ENCODE assay signal across 16 cellular contexts in the genomic region with DNA sequence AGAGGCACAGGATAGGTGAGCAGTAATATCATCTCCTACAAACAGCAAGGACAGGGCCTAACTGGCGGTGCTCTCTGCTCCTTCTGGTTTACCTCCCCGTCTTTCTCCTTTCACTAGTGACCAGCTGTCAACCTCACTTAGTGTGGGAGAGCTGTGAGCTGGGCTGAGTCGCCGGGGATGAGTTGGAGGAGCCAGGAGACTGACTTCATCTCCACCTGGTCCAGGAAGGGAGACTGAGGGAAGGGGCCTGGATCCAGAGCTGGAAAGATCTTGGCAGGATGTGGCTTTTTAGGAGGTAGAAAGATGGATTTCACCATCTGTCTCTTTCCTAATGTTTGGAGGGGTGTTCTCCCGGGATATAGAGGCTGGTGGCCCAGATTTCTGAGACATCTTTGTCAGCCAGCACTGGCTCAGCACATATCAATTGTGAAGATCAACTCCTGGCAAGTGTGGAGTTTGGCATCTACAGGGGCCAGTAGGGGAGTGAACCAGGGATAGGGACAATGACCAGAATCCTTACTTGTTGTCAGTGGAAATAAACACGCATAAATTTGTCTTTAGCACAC. TPM values are rescaled to one million over a fixed set of nuclear protein-coding genes. Genes with fewer than 3 reads are reported as not detected.
"Had no signal": no experiment of that assay in that cellular context is flagged by ENCODE, and none has a peak within 500 bp of the region (broad histone marks: within the 10 kb centered on the region; RNA-seq: fewer than 3 reads in every experiment).

No MANE protein-coding gene starts in this region.

- H3K27ac ChIP-seq: colonic mucosa, lower lobe of right lung, tibial artery, WERI-Rb-1 had no signal

- H3K9me3 Mint-ChIP-seq: activated naive CD8-positive, alpha-beta T cell treated with anti-CD3 and anti-CD28 coated beads, Interleukin-2, amount 10 ng/mL, durations not matched to agents 7 days and 5 days; neural crest cell; stimulated activated naive CD8-positive, alpha-beta T cell treated with anti-CD3 and anti-CD28 coated beads, Interleukin-15, Interleukin-2, amounts not matched to agents 100 ng/mL and 50 ng/mL, for 24 hours had no signal

- H3K36me3 Mint-ChIP-seq: activated naive CD8-positive, alpha-beta T cell treated with anti-CD3 and anti-CD28 coated beads, Interleukin-2, amount 10 ng/mL, durations not matched to agents 7 days and 5 days; naive thymus-derived CD4-positive, alpha-beta T cell had no signal

- H3K36me3 ChIP-seq: colonic mucosa, esophagus squamous epithelium, heart left ventricle, lower lobe of right lung, tibial artery, WERI-Rb-1 had no signal

- H3K4me1 Mint-ChIP-seq: neural crest cell had no signal

- H3K4me3 Mint-ChIP-seq: activated naive CD8-positive, alpha-beta T cell treated with anti-CD3 and anti-CD28 coated beads, Interleukin-2, amount 10 ng/mL, durations not matched to agents 7 days and 5 days; naive thymus-derived CD4-positive, alpha-beta T cell; neural crest cell; stimulated activated naive CD8-positive, alpha-beta T cell treated with anti-CD3 and anti-CD28 coated beads, Interleukin-15, Interleukin-2, amounts not matched to agents 100 ng/mL and 50 ng/mL, for 24 hours had no signal

- H3K9me3 ChIP-seq: colonic mucosa, esophagus squamous epithelium, heart left ventricle, lower lobe of right lung, tibial artery had no signal

- H3K4me1 ChIP-seq: colonic mucosa, heart left ventricle, lower lobe of right lung had no signal

- ATAC-seq: lower lobe of right lung; naive thymus-derived CD4-positive, alpha-beta T cell had no signal

- DNase-seq: activated CD4-positive, CD25-positive, alpha-beta regulatory T cell treated with anti-CD3 and anti-CD28 coated beads, Interleukin-2, amount 50 U/mL, for 72 hours; activated naive CD4-positive, alpha-beta T cell; activated naive CD8-positive, alpha-beta T cell treated with anti-CD3 and anti-CD28 coated beads, Interleukin-2, amount 10 ng/mL, durations not matched to agents 7 days and 5 days; activated T-cell treated with anti-CD3 and anti-CD28 coated beads, Interleukin-2, amount 50 U/mL, for 1 hour; amniotic stem cell; colonic mucosa; esophagus squamous epithelium; heart left ventricle; lower lobe of right lung; naive thymus-derived CD4-positive, alpha-beta T cell; substantia nigra; T-helper 1 cell; tibial artery; WERI-Rb-1 had no signal

- H3K27me3 ChIP-seq: colonic mucosa, esophagus squamous epithelium, heart left ventricle, tibial artery had no signal

- H3K27ac Mint-ChIP-seq: activated naive CD8-positive, alpha-beta T cell treated with anti-CD3 and anti-CD28 coated beads, Interleukin-2, amount 10 ng/mL, durations not matched to agents 7 days and 5 days; naive thymus-derived CD4-positive, alpha-beta T cell; stimulated activated naive CD8-positive, alpha-beta T cell treated with anti-CD3 and anti-CD28 coated beads, Interleukin-15, Interleukin-2, amounts not matched to agents 100 ng/mL and 50 ng/mL, for 24 hours had no signal

- H3K4me3 ChIP-seq: colonic mucosa, esophagus squamous epithelium, heart left ventricle, lower lobe of right lung, tibial artery had no signal

RNA-seq across cellular contexts. Expression of gene TNC, which starts 37.1 kb away (rescaled TPM):
- polyA plus RNA-seq: naive thymus-derived CD4-positive, alpha-beta T cell had no signal
